Comparison of ENCODE assay signal across 1 cellular context in the genomic region with DNA sequence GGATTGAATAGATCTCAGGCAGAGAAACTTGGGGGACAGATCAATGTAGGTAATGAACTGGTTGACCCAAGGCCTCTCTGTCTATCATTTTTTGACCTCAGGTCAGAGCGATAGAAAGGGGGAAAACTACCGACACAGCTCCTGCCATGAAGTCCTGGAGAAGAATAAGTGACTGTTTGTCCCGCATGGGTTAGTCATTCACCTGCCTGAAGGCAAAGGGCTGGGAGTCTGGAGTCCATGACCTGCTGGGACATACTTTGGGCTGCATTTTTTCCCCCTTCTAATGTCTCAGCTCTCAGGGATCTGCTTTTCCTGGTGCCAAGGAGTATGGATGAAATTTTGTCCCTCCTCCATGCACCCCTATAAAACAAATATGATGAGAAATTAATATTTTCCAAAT.
TF ChIP-seq lines count a peak whose summit lies in the region.

No MANE protein-coding gene starts in this region.

TF ChIP-seq in A549, 52 proteins besides CTCF, POLR2A, EP300 and RAD21:
- no peak for TF ChIP-seq MAZ (IDR thresholded peaks at IDR 0.05; ENCODE audit: borderline replicate concordance, low read depth, low read length)
- TF ChIP-seq JUN (IDR thresholded peaks at IDR 0.05) = no peak
